24 cellular contexts compared by ENCODE assay signal in genomic region chr3:44948239-44948638, GRCh38.
"Had no signal": no experiment of that assay in that cellular context is flagged by ENCODE, and none has a peak within 500 bp of the region (broad histone marks: within the 10 kb centered on the region; RNA-seq: fewer than 3 reads in every experiment).

No MANE protein-coding gene starts in this region.

- H3K4me1 ChIP-seq: esophagus muscularis mucosa, gastroesophageal sphincter, pancreas, right atrium auricular region, testis had no signal

- H3K27me3 Mint-ChIP-seq: memory B cell; stimulated activated memory B cell treated with anti-CD40 and anti-IgM and Interleukin-4, amounts not matched to agents 10 μg/mL and 1 μg/mL and 100 μg/mL, for 72 hours had no signal

- DNase-seq: dorsolateral prefrontal cortex; effector CD4-positive, alpha-beta T cell; foreskin keratinocyte; heart right ventricle; hypothalamus; kidney; natural killer cell; pancreas; spleen; stimulated activated CD4-positive, alpha-beta T cell treated with anti-CD3 and anti-CD28 coated beads, Interleukin-4, amount 100 ng/mL, for 4 hours; stimulated activated naive CD8-positive, alpha-beta T cell treated with anti-CD3 and anti-CD28 coated beads, Interleukin-15, Interleukin-2, amounts not matched to agents 100 U/mL and 50 U/mL, for 24 hours; substantia nigra; testis; tibial artery; upper lobe of left lung had no signal

- H3K36me3 Mint-ChIP-seq: natural killer cell had no signal

- H3K27ac Mint-ChIP-seq: memory B cell; natural killer cell; stimulated activated memory B cell treated with anti-CD40 and anti-IgM and Interleukin-4, amounts not matched to agents 10 μg/mL and 1 μg/mL and 100 μg/mL, for 72 hours had no signal

- H3K9me3 Mint-ChIP-seq: memory B cell; natural killer cell; stimulated activated memory B cell treated with anti-CD40 and anti-IgM and Interleukin-4, amounts not matched to agents 10 μg/mL and 1 μg/mL and 100 μg/mL, for 72 hours had no signal

- H3K4me3 ChIP-seq: dorsolateral prefrontal cortex, esophagus muscularis mucosa, gastroesophageal sphincter, heart right ventricle, lung, pancreas, right atrium auricular region, spleen, testis, tibial artery, upper lobe of left lung had no signal

- H3K4me3 Mint-ChIP-seq: memory B cell; natural killer cell; stimulated activated memory B cell treated with anti-CD40 and anti-IgM and Interleukin-4, amounts not matched to agents 10 μg/mL and 1 μg/mL and 100 μg/mL, for 72 hours had no signal

- H3K9me3 ChIP-seq: esophagus muscularis mucosa, gastroesophageal sphincter, heart right ventricle, neutrophil, pancreas, right atrium auricular region, spleen, testis, tibial artery, upper lobe of left lung had no signal

- ATAC-seq: foreskin keratinocyte; gastroesophageal sphincter; natural killer cell; pancreas; sciatic nerve; stimulated activated memory B cell treated with anti-CD40 and anti-IgM and Interleukin-4, amounts not matched to agents 10 μg/mL and 1 μg/mL and 100 μg/mL, for 72 hours; stimulated activated naive CD8-positive, alpha-beta T cell treated with anti-CD3 and anti-CD28 coated beads, Interleukin-15, Interleukin-2, amounts not matched to agents 100 U/mL and 50 U/mL, for 24 hours had no signal

- H3K27me3 ChIP-seq: dorsolateral prefrontal cortex, esophagus muscularis mucosa, foreskin keratinocyte, gastroesophageal sphincter, heart right ventricle, neutrophil, pancreas, right atrium auricular region, spleen, testis, tibial artery, upper lobe of left lung had no signal

- H3K27ac ChIP-seq: dorsolateral prefrontal cortex, epithelial cell of prostate, esophagus muscularis mucosa, foreskin keratinocyte, gastroesophageal sphincter, heart right ventricle, neutrophil, pancreas, right atrium auricular region, spleen, testis, tibial artery, upper lobe of left lung had no signal
